ENCODE assay signal across 8 cellular contexts in the genomic region with DNA sequence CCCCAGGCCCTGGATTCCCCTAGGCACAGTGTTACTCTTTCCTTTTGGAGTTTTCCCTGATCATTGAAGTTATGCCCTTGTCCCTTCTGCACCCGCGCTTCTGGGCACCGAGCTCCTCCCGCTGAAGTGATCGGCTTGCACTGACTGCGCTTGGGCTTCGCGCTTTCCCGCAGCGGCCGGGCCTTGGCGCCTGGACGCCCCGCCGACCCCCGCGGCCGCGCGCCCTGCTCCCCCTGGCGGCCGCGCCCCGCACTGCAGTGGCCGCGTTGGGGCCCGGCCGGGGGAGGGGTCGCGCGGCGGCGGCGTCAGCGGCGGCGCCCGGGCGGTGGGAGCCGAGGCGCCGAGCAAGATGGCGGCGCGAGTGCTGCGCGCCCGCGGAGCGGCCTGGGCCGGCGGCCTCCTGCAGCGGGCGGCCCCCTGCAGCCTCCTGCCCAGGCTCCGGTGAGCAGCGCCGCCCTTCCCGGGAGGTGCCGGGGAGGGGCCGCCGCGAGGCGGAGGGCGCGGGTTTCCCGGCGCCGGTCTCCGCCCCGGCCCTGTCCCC. TPM values are rescaled to one million over a fixed set of nuclear protein-coding genes. Genes with fewer than 3 reads are reported as not detected.
DNase-seq lines count a peak whose midpoint lies in the region; ATAC-seq and TF ChIP-seq lines count a peak whose summit lies in the region.

Gene NIPSNAP2 (plus strand): TSS at position 325 of the 541 bp plus-strand sequence. CDS start 25 bp downstream, at position 350.

- H3K4me1 Mint-ChIP-seq in activated CD8-positive, alpha-beta T cell treated with anti-CD3 and anti-CD28 coated beads for 36 hours (ENCODE audit: low read depth) = peaks cover 32% of the 10 kb centered on the region
- H3K4me1 Mint-ChIP-seq in effector memory CD8-positive, alpha-beta T cell (ENCODE audit: low read depth in 2 of 2) = peaks cover 22 to 30% of the 10 kb centered on the region in 2 donors

- TF ChIP-seq CTCF in activated CD8-positive, alpha-beta T cell treated with anti-CD3 and anti-CD28 coated beads for 36 hours (IDR thresholded peaks at IDR 0.05) = peak; percentile 22

- no peak within 1 kb of the TSS for H2BK15ac ChIP-seq in mesendoderm (replicated peaks; ENCODE audit: low read depth)

- peak within 1 kb of the TSS; percentile 92 for H3K4me3 ChIP-seq in BLaER1
- H3K4me3 ChIP-seq in mesendoderm (ENCODE audit: low read length) = peak within 1 kb of the TSS; percentile 87

- H4K8ac ChIP-seq in mesendoderm (ENCODE audit: low read depth, low read length) = no peak within 1 kb of the TSS

- CTCF ChIA-PET in activated CD8-positive, alpha-beta T cell treated with anti-CD3 and anti-CD28 coated beads for 36 hours (lab: Charles Lee) = interaction anchor here (0.5 to 1.7 kb wide), 16 partner anchors 10 to 491 kb away, joined by 3 to 12 read pairs (median 4); partner anchors contain the start of gene MRPS17

- intact Hi-C loops in activated CD8-positive, alpha-beta T cell treated with anti-CD3 and anti-CD28 coated beads for 36 hours (cut with micrococcal nuclease) = loop anchor here (5.0 kb wide), 1 partner anchor 322 kb away; no protein-coding TSS in a partner anchor

- H3K9ac ChIP-seq in BLaER1 (peak within 1 kb of the TSS; percentile 96), mesendoderm (ENCODE audit: low read length) (peak within 1 kb of the TSS; percentile 95)

- H3K36me3 Mint-ChIP-seq in activated CD8-positive, alpha-beta T cell treated with anti-CD3 and anti-CD28 coated beads for 36 hours (ENCODE audit: low read depth) = peaks cover 25% of the 10 kb centered on the region
- peaks cover 8% of the 10 kb centered on the region for H3K36me3 Mint-ChIP-seq in effector memory CD8-positive, alpha-beta T cell (ENCODE audit: insufficient read depth)

- H3K36me3 ChIP-seq in BLaER1 (peaks cover 35% of the 10 kb centered on the region), mesendoderm (ENCODE audit: control insufficient read depth, insufficient read depth, low read length) (no peaks in the 10 kb centered on the region)

- peak within 1 kb of the TSS; percentile 87 for H3K4ac ChIP-seq in mesendoderm (ENCODE audit: low read depth, low read length)

- no peaks in the 10 kb centered on the region for H3K9me3 Mint-ChIP-seq in activated CD8-positive, alpha-beta T cell treated with anti-CD3 and anti-CD28 coated beads for 36 hours
- H3K9me3 Mint-ChIP-seq in effector memory CD8-positive, alpha-beta T cell = no peaks in the 10 kb centered on the region

- H3K23ac ChIP-seq in mesendoderm (ENCODE audit: low read length) = peak within 1 kb of the TSS; percentile 24

- H2AK5ac ChIP-seq in mesendoderm (ENCODE audit: low read length) = no peak within 1 kb of the TSS

- H3K27ac ChIP-seq in BLaER1 (peak within 1 kb of the TSS; percentile 92), mesendoderm (ENCODE audit: low read depth, low read length) (peak within 1 kb of the TSS; percentile 83)

- no peak within 1 kb of the TSS for H4K5ac ChIP-seq in mesendoderm (ENCODE audit: low read length)

- H3K4me2 ChIP-seq in BLaER1 (peak within 1 kb of the TSS; percentile 83), mesendoderm (ENCODE audit: low read length) (peak within 1 kb of the TSS; percentile 74)

- H3K56ac ChIP-seq in mesendoderm (ENCODE audit: low read length) = peak within 1 kb of the TSS; percentile 98

- H3K4me1 ChIP-seq in BLaER1 (peaks cover 22% of the 10 kb centered on the region), mesendoderm (ENCODE audit: control insufficient read depth, low read depth, low read length) (no peaks in the 10 kb centered on the region)

- peaks cover 14% of the 10 kb centered on the region; the same call in 1 of the 2 replicates for H3K9me3 ChIP-seq in BLaER1

- ATAC-seq in GM18907 (IDR thresholded peaks at IDR 0.05; ENCODE audit: unreplicated experiment) (peak; percentile 83), HG03135 (IDR thresholded peaks at IDR 0.05; ENCODE audit: unreplicated experiment) (peak; percentile 83)
- ATAC-seq in activated CD8-positive, alpha-beta T cell treated with anti-CD3 and anti-CD28 coated beads for 36 hours = peak; percentile 94
- ATAC-seq in effector memory CD8-positive, alpha-beta T cell (replicated peaks) = peak; percentile 84

- peak within 1 kb of the TSS; percentile 45 for H2BK5ac ChIP-seq in mesendoderm (ENCODE audit: low read length)

- POLR2A ChIA-PET in activated CD8-positive, alpha-beta T cell treated with anti-CD3 and anti-CD28 coated beads for 36 hours (lab: Charles Lee) = interaction anchor here (0.6 to 0.9 kb wide), 3 partner anchors 17 to 1898 kb away, joined by 3 to 4 read pairs (median 3); no protein-coding TSS in a partner anchor

- peak within 1 kb of the TSS; percentile 88 for H3K27ac Mint-ChIP-seq in activated CD8-positive, alpha-beta T cell treated with anti-CD3 and anti-CD28 coated beads for 36 hours
- peak within 1 kb of the TSS; percentile 88 to 92 for H3K27ac Mint-ChIP-seq in effector memory CD8-positive, alpha-beta T cell

- H2BK120ac ChIP-seq in mesendoderm (ENCODE audit: low read depth, low read length) = peak within 1 kb of the TSS; percentile 74

- DNase-seq in NCI-H510A (lab: John Stamatoyannopoulos, UW) = peak; percentile 83
- peak; percentile 53 for DNase-seq in activated CD8-positive, alpha-beta T cell treated with anti-CD3 and anti-CD28 coated beads for 36 hours
- peak; percentile 45 to 70 (median 53) for DNase-seq in effector memory CD8-positive, alpha-beta T cell
- DNase-seq in mesendoderm = peak; percentile 66
- DNase-seq in stimulated activated CD8-positive, alpha-beta memory T cell treated with anti-CD3 and anti-CD28 coated beads, Interleukin-15, amount 100 ng/mL, for 24 hours (ENCODE audit: low read depth) = peak; percentile 59

- peaks cover 37% of the 10 kb centered on the region for H4K20me1 ChIP-seq in BLaER1

- H3K18ac ChIP-seq in mesendoderm (ENCODE audit: low read length) = peak within 1 kb of the TSS; percentile 99

- no CpG with 5 or more reads among the region's 70 CpGs for WGBS in mesendoderm (ENCODE audit: extremely low coverage, insufficient coverage, low lambda C conversion rate)

- peaks cover 9% of the 10 kb centered on the region for H3K79me1 ChIP-seq in mesendoderm (ENCODE audit: low read length)

- peak within 1 kb of the TSS; percentile 85 for H3K4me3 Mint-ChIP-seq in activated CD8-positive, alpha-beta T cell treated with anti-CD3 and anti-CD28 coated beads for 36 hours
- H3K4me3 Mint-ChIP-seq in effector memory CD8-positive, alpha-beta T cell = peak within 1 kb of the TSS; percentile 69 to 82

- H3K27me3 Mint-ChIP-seq in activated CD8-positive, alpha-beta T cell treated with anti-CD3 and anti-CD28 coated beads for 36 hours = no peaks in the 10 kb centered on the region
- H3K27me3 Mint-ChIP-seq in effector memory CD8-positive, alpha-beta T cell = no peaks in the 10 kb centered on the region

- peaks cover 4% of the 10 kb centered on the region for H3K79me2 ChIP-seq in mesendoderm (ENCODE audit: control insufficient read depth, insufficient read depth, low read length)

- H3K27me3 ChIP-seq in BLaER1 (no peaks in the 10 kb centered on the region), mesendoderm (ENCODE audit: insufficient read depth, low read length, poor library complexity) (no peaks in the 10 kb centered on the region)

RNA-seq across cellular contexts. Expression of gene NIPSNAP2, which starts in this region (rescaled TPM):
- 10 to 100 TPM; 54.2 to 56.7 TPM for total RNA-seq in activated CD8-positive, alpha-beta T cell treated with anti-CD3 and anti-CD28 coated beads for 36 hours
- polyA plus RNA-seq in mesendoderm (2013, experiment 1 of 2) = 35.5 TPM
- polyA plus RNA-seq in mesendoderm (2013, experiment 2 of 2) = 36.3 TPM

Comparison
In these comparisons a context has a peak if more than half of its experiments do, and no peak if none do; other contexts are left out.
1. Peak in every context shown above with its lines: DNase-seq, ATAC-seq, H3K4me3 ChIP-seq and H3K27ac ChIP-seq.